In genomic region chr2:111634050-111634784, GRCh38 we compare ENCODE assay signal across 13 cellular contexts.
DNase-seq lines count a peak whose midpoint lies in the region; ATAC-seq, FAIRE-seq and TF ChIP-seq lines count a peak whose summit lies in the region.
"Had no signal": no experiment of that assay in that cellular context is flagged by ENCODE, and none has a peak within 500 bp of the region (broad histone marks: within the 10 kb centered on the region; RNA-seq: fewer than 3 reads in every experiment).

No MANE protein-coding gene starts in this region.

- H3K4me1 Mint-ChIP-seq in activated CD4-positive, alpha-beta memory T cell treated with anti-CD3 and anti-CD28 coated beads for 36 hours (ENCODE audit: low read depth): peaks cover 21% of the 10 kb centered on the region

- H3K9me3 ChIP-seq in AG04450 (ENCODE audit: control insufficient read depth, insufficient read depth, low read length) (peaks cover 9% of the 10 kb centered on the region), transverse colon (peaks cover 2 to 4% of the 10 kb centered on the region in 2 donors)
- H3K9me3 ChIP-seq in effector memory CD4-positive, alpha-beta T cell (ENCODE audit: control insufficient read depth, low read length): peaks cover 4% of the 10 kb centered on the region
- H3K9me3 ChIP-seq: testis had no signal

- WGBS in transverse colon (ENCODE audit: low coverage in 1 of 2), 2 donors: 64% methylated on average over 2 of the region's 2 CpGs; no CpG with 5 or more reads in 1 of the 2 donors

- no peak for ATAC-seq in GM19023 (IDR thresholded peaks at IDR 0.05; ENCODE audit: unreplicated experiment)

- intact Hi-C loops in activated CD4-positive, alpha-beta memory T cell treated with anti-CD3 and anti-CD28 coated beads for 36 hours (cut with micrococcal nuclease): no loop called here
- intact Hi-C loops in transverse colon (cut with DNase I; ENCODE audit: low total_unique reads): no loop called here

- peak; percentile 48 for FAIRE-seq in GM12892 (lab: Jason Lieb, UNC)

- H3K4me3 ChIP-seq in AG04450 (ENCODE audit: low read depth, low read length) (no peak overlapping the region), fibroblast of mammary gland (ENCODE audit: control insufficient read depth, low read depth, low read length) (no peak overlapping the region), transverse colon (no peak overlapping the region)
- H3K4me3 ChIP-seq in effector memory CD4-positive, alpha-beta T cell (ENCODE audit: insufficient read depth, low read depth, low read length, poor library complexity, severe bottlenecking): no peak overlapping the region
- H3K4me3 ChIP-seq: cardiac muscle cell, testis had no signal

- CTCF ChIA-PET in AG04450 (lab: Charles Lee): no interaction called here
- CTCF ChIA-PET in activated CD4-positive, alpha-beta memory T cell treated with anti-CD3 and anti-CD28 coated beads for 36 hours (lab: Charles Lee): no interaction called here

- H3K27ac ChIP-seq in AG04450 (ENCODE audit: low read depth, low read length) (no peak overlapping the region), transverse colon (no peak overlapping the region)
- H3K27ac ChIP-seq in effector memory CD4-positive, alpha-beta T cell (ENCODE audit: insufficient read depth, low read length, poor library complexity, severe bottlenecking): no peak overlapping the region
- H3K27ac ChIP-seq: cardiac muscle cell, testis had no signal

- TF ChIP-seq POLR2A in GM12892 (IDR thresholded peaks at IDR 0.05; ENCODE audit: low read depth, low read length) (no peak), transverse colon (IDR thresholded peaks at IDR 0.05) (no peak)

- H3K27me3 ChIP-seq in AG04450 (ENCODE audit: control insufficient read depth, insufficient read depth, low read length) (peaks cover 8% of the 10 kb centered on the region), transverse colon (no peaks in the 10 kb centered on the region)
- peaks cover 2% of the 10 kb centered on the region for H3K27me3 ChIP-seq in effector memory CD4-positive, alpha-beta T cell (replicated peaks; ENCODE audit: control insufficient read depth, insufficient read depth, low read length, poor library complexity, severe bottlenecking)
- H3K27me3 ChIP-seq: cardiac muscle cell, testis had no signal

- no peaks in the 10 kb centered on the region for H3K36me3 ChIP-seq in effector memory CD4-positive, alpha-beta T cell (ENCODE audit: control insufficient read depth, insufficient read depth, low read length)
- H3K36me3 ChIP-seq in transverse colon: no peaks in the 10 kb centered on the region
- H3K36me3 ChIP-seq: cardiac muscle cell had no signal

- peak; percentile 27 for DNase-seq in AG04450 (ENCODE audit: low read depth, low spot score)
- no peak for DNase-seq in GM12892 (ENCODE audit: insufficient read length)
- peak; percentile 28 for DNase-seq in activated CD4-positive, alpha-beta memory T cell treated with anti-CD3 and anti-CD28 coated beads for 36 hours
- DNase-seq in fibroblast of mammary gland (ENCODE audit: low read depth): peak; percentile 34
- DNase-seq in effector memory CD4-positive, alpha-beta T cell: no peak
- no peak for DNase-seq in transverse colon
- no peak for DNase-seq in NK-92 treated with Interleukin-12 subunit alpha and Interleukin-12 subunit beta, amount 100 ng/mL, for 24 hours (lab: John Stamatoyannopoulos, UW)
- DNase-seq: activated gamma-delta T cell, head of caudate nucleus, testis had no signal

- peaks cover 18% of the 10 kb centered on the region for H3K9me3 Mint-ChIP-seq in activated CD4-positive, alpha-beta memory T cell treated with anti-CD3 and anti-CD28 coated beads for 36 hours

- H3K27me3 Mint-ChIP-seq in activated CD4-positive, alpha-beta memory T cell treated with anti-CD3 and anti-CD28 coated beads for 36 hours: peaks cover 28% of the 10 kb centered on the region
- H3K27me3 Mint-ChIP-seq: progenitor cell of endocrine pancreas had no signal

- in situ Hi-C loops in transverse colon (cut with MboI; ENCODE audit: low pct_ligation_motif_present in 1 of 4, low pct_unique_long_range_greater_than_20kb in 1 of 4, low sequenced_read_pairs in 3 of 4): no loop called here

- no peak overlapping the region for H3K27ac Mint-ChIP-seq in activated CD4-positive, alpha-beta memory T cell treated with anti-CD3 and anti-CD28 coated beads for 36 hours
- H3K27ac Mint-ChIP-seq: progenitor cell of endocrine pancreas had no signal

- TF ChIP-seq CTCF in AG04450 (IDR thresholded peaks at IDR 0.05; ENCODE audit: low read depth, low read length) (no peak), fibroblast of mammary gland (conservative IDR thresholded peaks at IDR 0.05; ENCODE audit: control insufficient read depth, insufficient read depth, low read depth, low read length) (no peak), transverse colon (IDR thresholded peaks at IDR 0.05) (no peak)

- peaks cover 4% of the 10 kb centered on the region for H3K36me3 Mint-ChIP-seq in activated CD4-positive, alpha-beta memory T cell treated with anti-CD3 and anti-CD28 coated beads for 36 hours

- POLR2A ChIA-PET in AG04450 (lab: Yijun Ruan, JAX): no interaction called here
- POLR2A ChIA-PET in activated CD4-positive, alpha-beta memory T cell treated with anti-CD3 and anti-CD28 coated beads for 36 hours (lab: Charles Lee): no interaction called here

- no peak for TF ChIP-seq EP300 in transverse colon (IDR thresholded peaks at IDR 0.05; ENCODE audit: low read depth)

- no peaks in the 10 kb centered on the region for H3K4me1 ChIP-seq in effector memory CD4-positive, alpha-beta T cell (ENCODE audit: control insufficient read depth, insufficient read depth, low read length, poor library complexity, severe bottlenecking)
- H3K4me1 ChIP-seq in transverse colon: no peaks in the 10 kb centered on the region
- H3K4me1 ChIP-seq: testis had no signal

- no peak overlapping the region for H3K4me3 Mint-ChIP-seq in activated CD4-positive, alpha-beta memory T cell treated with anti-CD3 and anti-CD28 coated beads for 36 hours

Comparison
In these comparisons a context has a peak if more than half of its experiments do, and no peak if none do; other contexts are left out.
1. DNase-seq: peak in AG04450 (single experiment), activated CD4-positive, alpha-beta memory T cell treated with anti-CD3 and anti-CD28 coated beads for 36 hours (single experiment) and fibroblast of mammary gland (single experiment); none in GM12892 (single experiment), effector memory CD4-positive, alpha-beta T cell (0 of 3), transverse colon (single experiment) and NK-92 treated with Interleukin-12 subunit alpha and Interleukin-12 subunit beta, amount 100 ng/mL, for 24 hours (single experiment).